1 cellular context compared by ENCODE assay signal in genomic region chr6:28266962-28267694, GRCh38.
TF ChIP-seq lines count a peak whose summit lies in the region.

Gene ZSCAN26 (plus strand): TSS chr6:28267143. CDS start chr6:28271920, 4,777 bp downstream.

TF ChIP-seq in GM12878, 131 proteins besides CTCF, POLR2A, EP300 and RAD21 (continued from another document and continues in another):
- no peak for TF ChIP-seq IRF5 (IDR thresholded peaks at IDR 0.05; ENCODE audit: borderline replicate concordance)
- TF ChIP-seq FOS (IDR thresholded peaks at IDR 0.05; ENCODE audit: borderline replicate concordance, extremely low read depth, insufficient read length), result no peak
- TF ChIP-seq CHD4 (IDR thresholded peaks at IDR 0.05), result no peak
- peak; percentile 67; the same call in 1 of the 2 replicates for TF ChIP-seq ZBTB40 (IDR thresholded peaks at IDR 0.05; ENCODE audit: borderline replicate concordance)
- TF ChIP-seq TCF12 (IDR thresholded peaks at IDR 0.05; ENCODE audit: low read depth, low read length), result 0 out of 2 replicates have a peak, but pooled peaks have one; percentile 37
- no peak for TF ChIP-seq HDAC6 (IDR thresholded peaks at IDR 0.05; ENCODE audit: unreplicated experiment)
- no peak for TF ChIP-seq E4F1 (IDR thresholded peaks at IDR 0.05; ENCODE audit: borderline replicate concordance, partially characterized antibody)
- no peak for TF ChIP-seq USF1 (IDR thresholded peaks at IDR 0.05; ENCODE audit: borderline replicate concordance, extremely low read length, insufficient read depth, low read depth, low read length)
- 0 out of 2 replicates have a peak, but pooled peaks have one; percentile 32 for TF ChIP-seq MXI1 (IDR thresholded peaks at IDR 0.05; ENCODE audit: low read depth, low read length)
- TF ChIP-seq RFX5 (IDR thresholded peaks at IDR 0.05; ENCODE audit: low read depth, low read length), result no peak
- TF ChIP-seq ZNF24 (IDR thresholded peaks at IDR 0.05), result peak; percentile 78; the same call in 1 of the 2 replicates
- peak; percentile 64 for TF ChIP-seq LARP7 (IDR thresholded peaks at IDR 0.05)
- TF ChIP-seq PKNOX1 (IDR thresholded peaks at IDR 0.05), result 0 out of 2 replicates have a peak, but pooled peaks have one; percentile 25
- peak; percentile 51 to 56 for TF ChIP-seq IKZF2 (IDR thresholded peaks at IDR 0.05)
- no peak for TF ChIP-seq PAX5 (IDR thresholded peaks at IDR 0.05; ENCODE audit: borderline replicate concordance, low read depth, low read length)
- TF ChIP-seq SP1 (IDR thresholded peaks at IDR 0.05; ENCODE audit: low read depth, low read length), result no peak
- TF ChIP-seq POLR2AphosphoS5 (IDR thresholded peaks at IDR 0.05; ENCODE audit: low read length), result peak; percentile 86
- TF ChIP-seq GABPA (IDR thresholded peaks at IDR 0.05; ENCODE audit: low read depth), result peak; percentile 57; the same call in 1 of the 2 replicates
- TF ChIP-seq RB1 (IDR thresholded peaks at IDR 0.05; ENCODE audit: borderline replicate concordance), result peak; percentile 80; the same call in 1 of the 2 replicates
- peak; percentile 67; the same call in 1 of the 2 replicates for TF ChIP-seq POLR2AphosphoS2 (IDR thresholded peaks at IDR 0.05; ENCODE audit: low read depth, low read length)
- TF ChIP-seq POU2F2 (IDR thresholded peaks at IDR 0.05; ENCODE audit: borderline replicate concordance, low read depth, low read length), result peak; percentile 68; the same call in 2 of the 3 replicates
- no peak for TF ChIP-seq ZBTB11 (CRISPR knock-in tag; IDR thresholded peaks at IDR 0.05)
- peak in 1 of 2 experiments; percentile 40; a peak in 1 of 4 replicates for TF ChIP-seq BHLHE40 (IDR thresholded peaks at IDR 0.05; ENCODE audit: borderline replicate concordance in 1 of 2, low read depth in 2 of 2, low read length in 1 of 2)
- TF ChIP-seq CREB1 (IDR thresholded peaks at IDR 0.05; ENCODE audit: low read depth), result 0 out of 2 replicates have a peak, but pooled peaks have one; percentile 4
- TF ChIP-seq TARDBP (IDR thresholded peaks at IDR 0.05; ENCODE audit: borderline replicate concordance), result no peak
- TF ChIP-seq ZNF592 (IDR thresholded peaks at IDR 0.05), result no peak
- 0 out of 2 replicates have a peak, but pooled peaks have one; percentile 9 for TF ChIP-seq SMC3 (IDR thresholded peaks at IDR 0.05; ENCODE audit: borderline replicate concordance, low read length)
- no peak for TF ChIP-seq SUPT20H (IDR thresholded peaks at IDR 0.05; ENCODE audit: borderline replicate concordance, control insufficient read depth, low read depth, low read length)
- TF ChIP-seq RELA (IDR thresholded peaks at IDR 0.05; ENCODE audit: borderline replicate concordance, partially characterized antibody), result peak; percentile 61
- TF ChIP-seq SIX5 (IDR thresholded peaks at IDR 0.05; ENCODE audit: low read depth, low read length, severe bottlenecking), result no peak
- TF ChIP-seq CHD2 (IDR thresholded peaks at IDR 0.05; ENCODE audit: borderline replicate concordance, low read depth, low read length), result peak; percentile 57; the same call in 1 of the 2 replicates
- peak; percentile 87 for TF ChIP-seq MLLT1 (IDR thresholded peaks at IDR 0.05)
- peak; percentile 80 for TF ChIP-seq IKZF1 (conservative IDR thresholded peaks at IDR 0.05)
- 0 out of 2 replicates have a peak, but pooled peaks have one; percentile 63 for TF ChIP-seq STAT1 (conservative IDR thresholded peaks at IDR 0.05)
- no peak for TF ChIP-seq ZSCAN29 (IDR thresholded peaks at IDR 0.05)
- TF ChIP-seq RUNX3 (IDR thresholded peaks at IDR 0.05; ENCODE audit: low read length), result peak; percentile 69
- no peak for TF ChIP-seq SUZ12 (IDR thresholded peaks at IDR 0.05; ENCODE audit: unreplicated experiment)
- TF ChIP-seq MYC (IDR thresholded peaks at IDR 0.05; ENCODE audit: insufficient read depth, insufficient read length, insufficient replicate concordance, low read length, severe bottlenecking), result no peak
- peak in 1 of 2 experiments; percentile 37; a peak in 1 of 4 replicates for TF ChIP-seq ETV6 (conservative IDR thresholded peaks at IDR 0.05 in 1 of 2, IDR thresholded peaks at IDR 0.05 in 1 of 2; ENCODE audit: borderline replicate concordance in 1 of 2, low read depth in 1 of 2)
- no peak for TF ChIP-seq ZZZ3 (IDR thresholded peaks at IDR 0.05; ENCODE audit: control insufficient read depth, insufficient read length, low read depth)
- peak; percentile 43; the same call in 1 of the 2 replicates for TF ChIP-seq EED (IDR thresholded peaks at IDR 0.05; ENCODE audit: low read depth)
- peak; percentile 75 for TF ChIP-seq TAF1 (IDR thresholded peaks at IDR 0.05; ENCODE audit: borderline replicate concordance, low read depth, low read length)
- TF ChIP-seq NR2F1 (conservative IDR thresholded peaks at IDR 0.05), result peak; percentile 52
